Comparison of ENCODE assay signal across 9 cellular contexts in the genomic region with DNA sequence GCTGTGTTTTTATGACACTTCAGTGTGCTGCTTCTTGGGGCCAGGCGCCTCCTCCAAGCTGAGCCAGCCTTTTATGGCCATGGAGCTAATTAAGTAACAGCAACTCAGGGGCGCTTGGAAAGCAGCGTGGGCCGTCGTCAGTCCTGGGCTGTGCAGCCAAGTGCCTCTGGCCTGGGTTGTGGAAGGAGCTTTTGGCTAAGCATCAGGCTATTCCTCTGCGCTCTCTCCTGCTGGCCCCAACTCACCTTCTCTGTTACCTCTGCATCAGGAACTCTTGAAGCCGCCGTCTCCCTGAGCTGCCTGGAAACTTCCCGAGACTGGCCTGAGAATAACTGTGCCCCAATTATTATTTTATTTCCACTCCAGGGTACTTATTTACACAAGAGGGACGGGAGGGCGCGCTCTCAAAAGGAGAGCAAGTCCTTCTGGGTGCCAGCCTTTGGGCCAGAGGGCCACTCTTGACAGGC. TPM values are rescaled to one million over a fixed set of nuclear protein-coding genes. Genes with fewer than 3 reads are reported as not detected.
DNase-seq lines count a peak whose midpoint lies in the region; ATAC-seq and TF ChIP-seq lines count a peak whose summit lies in the region.
"Had no signal": no experiment of that assay in that cellular context is flagged by ENCODE, and none has a peak within 500 bp of the region (broad histone marks: within the 10 kb centered on the region; RNA-seq: fewer than 3 reads in every experiment).

No MANE protein-coding gene starts in this region.

- H3K4me1 ChIP-seq in adipocyte (ENCODE audit: control insufficient read depth, insufficient read depth, low read length), result peaks cover 73% of the 10 kb centered on the region
- no peaks in the 10 kb centered on the region for H3K4me1 ChIP-seq in foreskin keratinocyte

- ATAC-seq in left ventricle myocardium superior (peak; percentile 92), GM19463 (IDR thresholded peaks at IDR 0.05; ENCODE audit: unreplicated experiment) (no peak), foreskin keratinocyte (no peak)

- no peak overlapping the region for H3K27ac ChIP-seq in foreskin keratinocyte

- H3K27me3 ChIP-seq in adipocyte (replicated peaks; ENCODE audit: control insufficient read depth, insufficient read depth, low read length) (no peaks in the 10 kb centered on the region), foreskin keratinocyte (no peaks in the 10 kb centered on the region)

- H3K4me3 ChIP-seq in adipocyte (ENCODE audit: low read length), result no peak overlapping the region

- intact Hi-C loops in left ventricle myocardium superior (cut with micrococcal nuclease), result no loop called here
- intact Hi-C loops in posterior vena cava (cut with DNase I), result loop anchor here in 1 of 2 donors (5.0 kb wide), 1 partner anchor 42 kb away; no protein-coding TSS in a partner anchor

- H3K9ac ChIP-seq in adipocyte (ENCODE audit: low read length), result peak overlapping the region; percentile 63

- peak; percentile 28 for DNase-seq in Daoy (ENCODE audit: low read depth)
- no peak for DNase-seq in adipocyte (ENCODE audit: low read depth)
- peak; percentile 89 for DNase-seq in left ventricle myocardium superior
- peak; percentile 94 for DNase-seq in posterior vena cava (ENCODE audit: low spot score)
- DNase-seq in NCI-H748 treated with DMSO at 0.1 percent for 48 hours (lab: John Stamatoyannopoulos, UW), result no peak
- no peak for DNase-seq in stimulated activated CD4-positive, alpha-beta T cell treated with anti-CD3 and anti-CD28 coated beads, Interleukin-2, amount 100 ng/mL, for 24 hours
- no peak for DNase-seq in foreskin keratinocyte
- DNase-seq: NCI-H2081 had no signal

- no peaks in the 10 kb centered on the region for H3K9me3 ChIP-seq in adipocyte (ENCODE audit: control insufficient read depth, low read length)

- no peak for TF ChIP-seq CTCF in foreskin keratinocyte (conservative IDR thresholded peaks at IDR 0.05)

- H3K36me3 ChIP-seq in adipocyte (ENCODE audit: control insufficient read depth, insufficient read depth, low read length, severe bottlenecking), result no peaks in the 10 kb centered on the region

RNA-seq across cellular contexts. Expression of a gene that starts 38.7 kb away (rescaled TPM):
- 1.8 and 2.1 TPM in 2 replicates for total RNA-seq in Daoy (2014; rRNA removed; shearing (Covaris generic))
- 8.8 TPM for total RNA-seq in left ventricle myocardium superior
- total RNA-seq in posterior vena cava, result 100 to 1,000 TPM in 1 of 2 donors, 10 to 100 TPM in 1; 69.2 to 108 TPM
- 12.1 and 12.9 TPM in 2 replicates for total RNA-seq in foreskin keratinocyte
- polyA plus RNA-seq in foreskin keratinocyte, result 1.2 and 1.6 TPM in 2 replicates

Comparison
In these comparisons a context has a peak if more than half of its experiments do, and no peak if none do; other contexts are left out.
1. DNase-seq: peak in Daoy (single experiment), left ventricle myocardium superior (single experiment) and posterior vena cava (single experiment); none in adipocyte (single experiment), NCI-H748 treated with DMSO at 0.1 percent for 48 hours (single experiment), stimulated activated CD4-positive, alpha-beta T cell treated with anti-CD3 and anti-CD28 coated beads, Interleukin-2, amount 100 ng/mL, for 24 hours (0 of 2) and foreskin keratinocyte (0 of 2).